Comparison of ENCODE assay signal across 8 cellular contexts in genomic region chr15:31364301-31365031, GRCh38. TPM values are rescaled to one million over a fixed set of nuclear protein-coding genes. Genes with fewer than 3 reads are reported as not detected.
DNase-seq lines count a peak whose midpoint lies in the region; ATAC-seq and TF ChIP-seq lines count a peak whose summit lies in the region.

No MANE protein-coding gene starts in this region.

- TF ChIP-seq CTCF in lower lobe of right lung (IDR thresholded peaks at IDR 0.05) (no peak), vagina (IDR thresholded peaks at IDR 0.05) (no peak)

- H3K9me3 ChIP-seq in adipocyte (ENCODE audit: control insufficient read depth, low read length) (peaks cover 3% of the 10 kb centered on the region), lower lobe of right lung (no peaks in the 10 kb centered on the region), vagina (no peaks in the 10 kb centered on the region)

- no peak for TF ChIP-seq POLR2A in vagina (IDR thresholded peaks at IDR 0.05)

- H3K36me3 ChIP-seq in adipocyte (ENCODE audit: control insufficient read depth, insufficient read depth, low read length, severe bottlenecking) (no peaks in the 10 kb centered on the region), lower lobe of right lung (no peaks in the 10 kb centered on the region), vagina (no peaks in the 10 kb centered on the region)

- H3K4me3 ChIP-seq in adipocyte (ENCODE audit: low read length) (peak overlapping the region; percentile 38), lower lobe of right lung (peak overlapping the region; percentile 39), vagina (peak overlapping the region in 1 of 2 donors; percentile 18)

- peaks cover 83% of the 10 kb centered on the region for H3K4me1 ChIP-seq in adipocyte (ENCODE audit: control insufficient read depth, insufficient read depth, low read length)
- H3K4me1 ChIP-seq in lower lobe of right lung = peaks cover 100% of the 10 kb centered on the region
- peaks cover 98% of the 10 kb centered on the region for H3K4me1 ChIP-seq in vagina

- H3K27ac ChIP-seq in lower lobe of right lung (peak overlapping the region; percentile 93), vagina (peak overlapping the region; percentile 95)

- H3K9ac ChIP-seq in adipocyte (ENCODE audit: low read length) = peak overlapping the region; percentile 79

- intact Hi-C loops in lower lobe of right lung (cut with DNase I) (no loop called here), vagina (cut with DNase I) (loop anchor here (2.0 to 10.0 kb wide), 2 partner anchors 36 to 120 kb away; no protein-coding TSS in a partner anchor)

- DNase-seq in stimulated activated CD4-positive, alpha-beta T cell treated with anti-CD3 and anti-CD28 coated beads, Interleukin-2, amount 100 ng/mL, for 4 hours (ENCODE audit: low read depth) = peak; percentile 49
- DNase-seq in stimulated activated CD4-positive, alpha-beta T cell treated with anti-CD3 and anti-CD28 coated beads, Interleukin-4, amount 100 ng/mL, for 1 hour = no peak
- no peak for DNase-seq in adipocyte (ENCODE audit: low read depth)
- no peak for DNase-seq in lower lobe of right lung
- no peak for DNase-seq in vagina (ENCODE audit: extremely low spot score in 2 of 2)
- no peak for DNase-seq in GM19240 (ENCODE audit: insufficient read length, low spot score)
- no peak for DNase-seq in epidermal melanocyte (ENCODE audit: insufficient read length, low spot score)
- DNase-seq in NK-92 (lab: John Stamatoyannopoulos, UW; ENCODE audit: unreplicated experiment) = no peak

- ATAC-seq in lower lobe of right lung = no peak

- H3K27me3 ChIP-seq in adipocyte (replicated peaks; ENCODE audit: control insufficient read depth, insufficient read depth, low read length) (no peaks in the 10 kb centered on the region), lower lobe of right lung (ENCODE audit: low read depth) (no peaks in the 10 kb centered on the region), vagina (no peaks in the 10 kb centered on the region)

RNA-seq across cellular contexts. Expression of gene KLF13, which starts 37.8 kb away (rescaled TPM):
- total RNA-seq in lower lobe of right lung (178 TPM), vagina (30.9 TPM)
